In the genomic region with DNA sequence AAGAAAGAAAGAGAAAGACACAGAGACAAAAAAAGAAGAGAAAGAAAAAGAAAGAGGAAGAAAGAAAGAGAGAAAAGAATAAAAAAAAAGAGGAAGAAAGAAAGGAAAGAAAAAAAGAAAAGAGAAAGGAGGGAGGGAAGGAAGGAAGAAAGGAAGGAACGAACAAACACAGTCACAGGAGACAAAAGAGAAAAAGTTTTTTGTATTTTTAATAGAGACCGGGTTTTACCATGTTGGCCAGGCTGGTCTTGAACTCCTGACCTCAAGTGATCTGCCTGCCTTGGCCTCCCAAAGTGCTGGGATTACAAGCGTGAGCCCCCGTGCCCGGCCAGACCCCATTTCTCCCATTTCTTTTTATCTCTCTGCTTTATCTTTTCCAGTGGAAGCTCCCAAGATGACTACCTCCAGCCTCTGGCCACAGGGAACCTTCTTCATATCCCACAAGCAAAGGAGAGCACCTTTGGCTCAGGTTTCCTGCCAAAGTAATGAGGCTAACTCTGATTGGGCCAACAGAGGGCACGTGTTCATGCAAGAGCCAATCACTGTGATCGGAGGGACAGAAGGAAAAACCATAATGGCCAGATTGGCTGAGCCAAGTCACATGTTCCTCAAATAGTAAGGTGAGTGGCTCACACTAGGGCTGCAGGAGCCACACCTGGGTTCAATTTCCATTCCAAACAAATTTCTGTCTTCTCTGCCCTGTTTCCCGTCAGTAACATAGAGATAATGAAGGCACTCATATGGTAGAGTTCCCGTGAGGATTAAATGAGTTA, we compare ENCODE assay signal across 8 cellular contexts. TPM values are rescaled to one million over a fixed set of nuclear protein-coding genes. Genes with fewer than 3 reads are reported as not detected.
A peak's percentile ranks its signal among the peaks of the same experiment; 100 is the strongest.
DNase-seq lines count a peak whose midpoint lies in the region; ATAC-seq and TF ChIP-seq lines count a peak whose summit lies in the region.
"Not testable (repeated sequence)": the region's sequence is repeated elsewhere in the genome, so short reads cannot be mapped to it uniquely, and the experiment has no call there.

No MANE protein-coding gene starts in this region.

- H3K36me3 ChIP-seq in adipocyte (ENCODE audit: control insufficient read depth, insufficient read depth, low read length, severe bottlenecking); left lung; stomach; vagina: not testable (repeated sequence)

- H3K27ac ChIP-seq in left lung (peak overlapping the region; percentile 29 to 48), stomach (peak overlapping the region in 4 of 5 donors; percentile 52 to 75 (median 60)), vagina (peak overlapping the region; percentile 71)

- TF ChIP-seq EP300 in stomach (IDR thresholded peaks at IDR 0.05): not testable (repeated sequence)

- H3K4me3 ChIP-seq in GM12865 (ENCODE audit: low read depth, low read length); fibroblast of mammary gland (ENCODE audit: control insufficient read depth, low read depth, low read length); left lung; stomach; vagina: not testable (repeated sequence)
- peak overlapping the region; percentile 1 for H3K4me3 ChIP-seq in adipocyte (ENCODE audit: low read length)

- H3K9ac ChIP-seq in adipocyte (ENCODE audit: low read length): peak overlapping the region; percentile 0

- H3K9me3 ChIP-seq in adipocyte (ENCODE audit: control insufficient read depth, low read length); left lung; stomach; vagina: not testable (repeated sequence)

- H3K27me3 ChIP-seq in adipocyte (replicated peaks; ENCODE audit: control insufficient read depth, insufficient read depth, low read length); left lung; stomach; vagina: not testable (repeated sequence)

- ATAC-seq in left lung: not testable (repeated sequence)

- TF ChIP-seq POLR2A in stomach (IDR thresholded peaks at IDR 0.05); vagina (IDR thresholded peaks at IDR 0.05): not testable (repeated sequence)

- not testable (repeated sequence) for TF ChIP-seq CTCF in GM12865 (IDR thresholded peaks at IDR 0.05; ENCODE audit: insufficient read depth, low read depth, low read length, missing control alignments); fibroblast of mammary gland (conservative IDR thresholded peaks at IDR 0.05; ENCODE audit: control insufficient read depth, insufficient read depth, low read depth, low read length); left lung (IDR thresholded peaks at IDR 0.05); stomach (IDR thresholded peaks at IDR 0.05); vagina (IDR thresholded peaks at IDR 0.05)

- WGBS in stomach, 5 donors: 86 to 93% (median 89%) methylated on average over 9 of the region's 9 CpGs

- intact Hi-C loops in left lung (cut with DNase I); stomach (cut with DNase I; ENCODE audit: low total_unique reads); vagina (cut with DNase I): not testable (repeated sequence)

- DNase-seq in GM12865 (ENCODE audit: low read depth) (peak; percentile 17), M059J (ENCODE audit: low read depth) (peak; percentile 46), NCI-H82 (lab: John Stamatoyannopoulos, UW) (peak; percentile 43), fibroblast of mammary gland (ENCODE audit: low read depth) (peak; percentile 51)
- DNase-seq in adipocyte (ENCODE audit: low read depth); left lung; stomach; vagina (ENCODE audit: extremely low spot score in 2 of 2): not testable (repeated sequence)

- peaks cover 42% of the 10 kb centered on the region for H3K4me1 ChIP-seq in adipocyte (ENCODE audit: control insufficient read depth, insufficient read depth, low read length)
- H3K4me1 ChIP-seq in left lung: peaks cover 6 to 13% of the 10 kb centered on the region in 2 donors
- peaks cover 10 to 36% (median 24%) of the 10 kb centered on the region in 4 donors for H3K4me1 ChIP-seq in stomach
- peaks cover 35% of the 10 kb centered on the region for H3K4me1 ChIP-seq in vagina

RNA-seq across cellular contexts. Expression of gene NUMBL, which starts 40.4 kb away (rescaled TPM):
- 10.2 and 18.1 TPM in 2 replicates for total RNA-seq in M059J (2014; rRNA removed; shearing (Covaris generic))
- total RNA-seq in left lung (10 to 100 TPM; 30.0 to 30.2 TPM), stomach (100 to 1,000 TPM in 2 of 5 donors, 10 to 100 TPM in 3; 14.7 to 254 (median 31.6) TPM), vagina (66.0 TPM)
- 10 to 100 TPM; 10.1 to 12.9 (median 11.6) TPM for polyA plus RNA-seq in stomach

RNA-seq across cellular contexts. Expression of gene LTBP4, which starts 48.9 kb away (rescaled TPM):
- 7.1 and 7.3 TPM in 2 replicates for total RNA-seq in M059J (2014; rRNA removed; shearing (Covaris generic))
- total RNA-seq in left lung (100 to 1,000 TPM; 151 to 181 TPM), stomach (1,000 to 10,000 TPM in 1 of 5 donors, 100 to 1,000 TPM in 3, 10 to 100 TPM in 1; 79.0 to 1,027 (median 190) TPM), vagina (983 TPM)
- 100 to 1,000 TPM in 1 of 3 donors, 10 to 100 TPM in 2; 66.1 to 102 (median 98.6) TPM for polyA plus RNA-seq in stomach
